In the genomic region with DNA sequence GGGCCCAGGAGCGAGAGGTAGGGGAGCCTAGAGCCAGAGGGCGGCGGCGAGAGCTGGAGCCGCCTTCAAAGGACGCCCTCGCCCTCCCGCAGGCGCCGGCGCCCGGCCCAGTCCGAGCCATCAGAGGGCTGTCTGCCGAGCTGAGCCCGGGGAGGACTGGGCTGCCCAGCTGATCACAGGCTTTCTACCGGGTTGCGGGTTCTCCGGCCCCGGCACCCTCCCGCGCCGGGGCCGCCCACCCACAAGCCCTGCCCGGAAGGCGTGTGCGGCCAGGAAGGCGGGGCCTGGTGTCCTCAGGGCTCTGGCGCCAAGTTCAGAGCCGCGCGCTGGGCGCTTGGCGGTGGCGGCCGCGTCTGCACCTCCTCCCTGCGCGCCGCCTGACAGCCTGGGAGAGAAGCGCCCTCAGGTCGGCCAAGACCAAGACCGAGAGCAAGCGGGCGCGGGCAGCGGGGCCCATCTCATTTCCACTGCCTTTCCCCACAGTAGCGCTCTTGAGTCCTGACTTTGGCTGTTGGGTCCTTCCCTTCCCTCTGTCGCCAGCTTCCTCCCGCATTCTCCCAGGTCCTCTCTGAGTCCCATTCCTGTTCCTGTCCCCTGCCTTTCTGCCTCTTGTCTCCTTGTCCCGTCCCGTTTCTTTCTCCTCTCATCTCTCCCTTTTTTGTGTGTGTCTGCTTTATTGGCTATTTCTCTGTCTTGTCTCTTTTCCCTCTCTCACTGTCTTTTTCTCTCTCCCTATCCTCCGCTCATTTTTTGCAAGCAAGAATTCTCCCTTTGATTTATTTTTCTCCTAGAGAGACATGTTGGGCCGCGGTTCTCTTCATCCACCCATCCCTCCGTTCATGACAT, we compare ENCODE assay signal across 8 cellular contexts.
A peak's percentile ranks its signal among the peaks of the same experiment; 100 is the strongest.
DNase-seq lines count a peak whose midpoint lies in the region; ATAC-seq, FAIRE-seq and TF ChIP-seq lines count a peak whose summit lies in the region.

No MANE protein-coding gene starts in this region.

- H2AK5ac ChIP-seq in trophoblast cell (ENCODE audit: low read length), result no peak overlapping the region

- no peaks in the 10 kb centered on the region for H3K9me3 ChIP-seq in ascending aorta
- peaks cover 5% of the 10 kb centered on the region for H3K9me3 ChIP-seq in trophoblast cell (ENCODE audit: insufficient read depth, low read depth, low read length)

- H3K27me3 ChIP-seq in ascending aorta (no peaks in the 10 kb centered on the region), trophoblast cell (ENCODE audit: insufficient read depth, low read length) (no peaks in the 10 kb centered on the region)

- H3K14ac ChIP-seq in trophoblast cell (ENCODE audit: low read length), result peak overlapping the region; percentile 7

- H3K4me1 ChIP-seq in ascending aorta (peaks cover 0 to 8% of the 10 kb centered on the region in 2 donors), trophoblast cell (ENCODE audit: control insufficient read depth in 1 of 2, insufficient read depth in 2 of 2, low read length in 2 of 2) (peaks cover 0 to 14% of the 10 kb centered on the region in 2 experiments)

- FAIRE-seq in RCC 7860 (lab: Jason Lieb, UNC), result no peak

- intact Hi-C loops in ascending aorta (cut with DNase I) (no loop called here), left ventricle myocardium superior (cut with micrococcal nuclease) (no loop called here)

- no peak overlapping the region for H2BK5ac ChIP-seq in trophoblast cell (ENCODE audit: low read depth, low read length, poor library complexity)

- H3K36me3 ChIP-seq in ascending aorta, result no peaks in the 10 kb centered on the region
- no peaks in the 10 kb centered on the region for H3K36me3 ChIP-seq in trophoblast cell (ENCODE audit: control insufficient read depth in 1 of 2, insufficient read depth in 2 of 2, low read length in 2 of 2)

- H2AFZ ChIP-seq in trophoblast cell (ENCODE audit: insufficient read depth, low read length, poor library complexity), result peak overlapping the region; percentile 3

- peaks cover 4% of the 10 kb centered on the region for H3K79me1 ChIP-seq in trophoblast cell (ENCODE audit: low read length)

- H3K27ac ChIP-seq in ascending aorta (no peak overlapping the region), trophoblast cell (ENCODE audit: low read depth, low read length) (peak overlapping the region; percentile 8)

- no peak overlapping the region for H2BK120ac ChIP-seq in trophoblast cell (ENCODE audit: insufficient read depth, low read length, poor library complexity)

- WGBS in trophoblast cell (ENCODE audit: extremely low coverage, insufficient coverage, insufficient read length), result no CpG with 5 or more reads among the region's 55 CpGs

- H2BK12ac ChIP-seq in trophoblast cell (ENCODE audit: low read length), result no peak overlapping the region

- H3K79me2 ChIP-seq in trophoblast cell (ENCODE audit: control insufficient read depth, insufficient read depth, low read length, poor library complexity), result no peaks in the 10 kb centered on the region

- DNase-seq in CMK (ENCODE audit: low read depth) (peak; percentile 27), RCC 7860 (ENCODE audit: low spot score) (peak; percentile 29), ascending aorta (ENCODE audit: low spot score in 2 of 2) (peak in 1 of 2 donors; percentile 75), left ventricle myocardium superior (peak; percentile 82), trophoblast cell (peak; percentile 80 to 82), NCI-H128 (lab: John Stamatoyannopoulos, UW; ENCODE audit: unreplicated experiment) (no peak)

- no peak overlapping the region for H4K12ac ChIP-seq in trophoblast cell (ENCODE audit: low read depth, low read length)

- H3K4ac ChIP-seq in trophoblast cell (ENCODE audit: low read depth, low read length), result no peak overlapping the region

- peak in 1 of 3 experiments; percentile 8 for TF ChIP-seq CTCF in ascending aorta (IDR thresholded peaks at IDR 0.05)

- H3K18ac ChIP-seq in trophoblast cell (ENCODE audit: low read length), result peak overlapping the region; percentile 47

- no peak overlapping the region for H3K23ac ChIP-seq in trophoblast cell (ENCODE audit: low read length)

- peak overlapping the region; percentile 59 for H4K8ac ChIP-seq in trophoblast cell (ENCODE audit: low read depth, low read length)

- peak overlapping the region; percentile 60 for H3K9ac ChIP-seq in trophoblast cell (ENCODE audit: low read length)

- peak overlapping the region; percentile 59 for H3K4me2 ChIP-seq in trophoblast cell (ENCODE audit: low read length)

- peak overlapping the region; percentile 63 to 71 for H3K4me3 ChIP-seq in ascending aorta
- H3K4me3 ChIP-seq in trophoblast cell (ENCODE audit: low read depth, low read length), result peak overlapping the region; percentile 75

- peak overlapping the region; percentile 17 for H4K91ac ChIP-seq in trophoblast cell (ENCODE audit: low read depth, low read length)

- peak; percentile 94 for ATAC-seq in GM19438 (IDR thresholded peaks at IDR 0.05; ENCODE audit: low read depth, unreplicated experiment)
- peak; percentile 94 for ATAC-seq in HG03520 (IDR thresholded peaks at IDR 0.05; ENCODE audit: unreplicated experiment)
- ATAC-seq in left ventricle myocardium superior, result peak; percentile 99
